In genomic region chr12:68240975-68241374, GRCh38 we compare ENCODE assay signal across 8 cellular contexts. TPM values are rescaled to one million over a fixed set of nuclear protein-coding genes. Genes with fewer than 3 reads are reported as not detected.
DNase-seq lines count a peak whose midpoint lies in the region; ATAC-seq and TF ChIP-seq lines count a peak whose summit lies in the region.

No MANE protein-coding gene starts in this region.

- peaks cover 6% of the 10 kb centered on the region for H3K9me3 Mint-ChIP-seq in activated CD4-positive, alpha-beta T cell treated with anti-CD3 and anti-CD28 coated beads for 36 hours (ENCODE audit: low read depth)

- H3K4me3 Mint-ChIP-seq in activated CD4-positive, alpha-beta T cell treated with anti-CD3 and anti-CD28 coated beads for 36 hours = peak overlapping the region; percentile 4

- DNase-seq in activated gamma-delta T cell treated with Interleukin-2 at 50 U/mL for 16 hours (peak; percentile 32), activated gamma-delta T cell (lab: John Stamatoyannopoulos, UW) (no peak), suprapubic skin (ENCODE audit: low spot score in 2 of 2) (no peak), NCI-H345 treated with DMSO at 0.1 percent for 48 hours (lab: John Stamatoyannopoulos, UW; ENCODE audit: unreplicated experiment) (no peak)
- peak; percentile 73 for DNase-seq in activated CD4-positive, alpha-beta T cell treated with anti-CD3 and anti-CD28 coated beads for 36 hours
- peak; percentile 46 for DNase-seq in stimulated activated CD4-positive, alpha-beta T cell treated with anti-CD3 and anti-CD28 coated beads, Interleukin-2, amount 100 ng/mL, for 4 hours (ENCODE audit: low read depth)

- no peaks in the 10 kb centered on the region for H3K9me3 ChIP-seq in suprapubic skin

- H3K36me3 Mint-ChIP-seq in activated CD4-positive, alpha-beta T cell treated with anti-CD3 and anti-CD28 coated beads for 36 hours (ENCODE audit: low read depth) = peaks cover 2% of the 10 kb centered on the region

- intact Hi-C loops in activated CD4-positive, alpha-beta T cell treated with anti-CD3 and anti-CD28 coated beads for 36 hours (cut with DNase I, micrococcal nuclease) = loop anchor here (1.0 to 5.0 kb wide), 6 partner anchors 18 to 446 kb away; partner anchors contain the start of gene NUP107 (in 1 of the 2)

- peaks cover 47% of the 10 kb centered on the region for H3K4me1 Mint-ChIP-seq in activated CD4-positive, alpha-beta T cell treated with anti-CD3 and anti-CD28 coated beads for 36 hours

- POLR2A ChIA-PET in activated CD4-positive, alpha-beta T cell treated with anti-CD3 and anti-CD28 coated beads for 36 hours (lab: Charles Lee) = interaction anchor here (0.8 to 1.5 kb wide), 3 partner anchors 49 to 972 kb away, joined by 3 to 6 read pairs (median 3); partner anchors contain the start of genes CAND1 and MDM2

- 17% methylated on average over 1 of the region's 1 CpG for WGBS in suprapubic skin

- TF ChIP-seq EP300 in suprapubic skin (IDR thresholded peaks at IDR 0.05) = no peak

- H3K4me3 ChIP-seq in suprapubic skin = no peak overlapping the region

- H3K27ac ChIP-seq in suprapubic skin = no peak overlapping the region

- H3K27ac Mint-ChIP-seq in activated CD4-positive, alpha-beta T cell treated with anti-CD3 and anti-CD28 coated beads for 36 hours = peak overlapping the region; percentile 27

- H3K4me1 ChIP-seq in suprapubic skin = peaks cover 7% of the 10 kb centered on the region

- no peaks in the 10 kb centered on the region for H3K27me3 ChIP-seq in suprapubic skin

- no peak for TF ChIP-seq POLR2A in suprapubic skin (IDR thresholded peaks at IDR 0.05)

- no peak for TF ChIP-seq CTCF in suprapubic skin (IDR thresholded peaks at IDR 0.05)

- no peaks in the 10 kb centered on the region for H3K36me3 ChIP-seq in suprapubic skin

- CTCF ChIA-PET in activated CD4-positive, alpha-beta T cell treated with anti-CD3 and anti-CD28 coated beads for 36 hours (lab: Charles Lee) = interaction anchor here (0.5 to 2.3 kb wide), 12 partner anchors 9 to 489 kb away, joined by 3 to 11 read pairs (median 3); no protein-coding TSS in a partner anchor

- H3K27me3 Mint-ChIP-seq in activated CD4-positive, alpha-beta T cell treated with anti-CD3 and anti-CD28 coated beads for 36 hours = peaks cover 2% of the 10 kb centered on the region

- ATAC-seq in HG03342 (IDR thresholded peaks at IDR 0.05; ENCODE audit: unreplicated experiment) (peak; percentile 97), esophagus mucosa (peak; percentile 65)
- peak; percentile 97 for ATAC-seq in activated CD4-positive, alpha-beta T cell treated with anti-CD3 and anti-CD28 coated beads for 36 hours

RNA-seq across cellular contexts. Expression of gene IL22, which starts 12.4 kb away (rescaled TPM):
- 1 to 10 TPM; 1.4 to 1.6 TPM for total RNA-seq in activated CD4-positive, alpha-beta T cell treated with anti-CD3 and anti-CD28 coated beads for 36 hours
- 0.44 TPM for total RNA-seq in esophagus mucosa
- not detected for total RNA-seq in suprapubic skin

RNA-seq across cellular contexts. Expression of gene IL26, which starts 15.4 kb away (rescaled TPM):
- 1 to 10 TPM in 1 of 2 experiments, under 1 TPM in 1; 0.56 to 1.1 TPM for total RNA-seq in activated CD4-positive, alpha-beta T cell treated with anti-CD3 and anti-CD28 coated beads for 36 hours
- total RNA-seq in esophagus mucosa (not detected), suprapubic skin (not detected)

Comparison
In these comparisons a context has a peak if more than half of its experiments do, and no peak if none do; other contexts are left out.
1. DNase-seq: peak in activated gamma-delta T cell treated with Interleukin-2 at 50 U/mL for 16 hours (single experiment), activated CD4-positive, alpha-beta T cell treated with anti-CD3 and anti-CD28 coated beads for 36 hours (single experiment) and stimulated activated CD4-positive, alpha-beta T cell treated with anti-CD3 and anti-CD28 coated beads, Interleukin-2, amount 100 ng/mL, for 4 hours (single experiment); none in activated gamma-delta T cell (single experiment), suprapubic skin (0 of 2) and NCI-H345 treated with DMSO at 0.1 percent for 48 hours (single experiment).
2. Peak in every context shown above with its lines, with median percentiles within 50 percentile points of each other: ATAC-seq.